In the genomic region with DNA sequence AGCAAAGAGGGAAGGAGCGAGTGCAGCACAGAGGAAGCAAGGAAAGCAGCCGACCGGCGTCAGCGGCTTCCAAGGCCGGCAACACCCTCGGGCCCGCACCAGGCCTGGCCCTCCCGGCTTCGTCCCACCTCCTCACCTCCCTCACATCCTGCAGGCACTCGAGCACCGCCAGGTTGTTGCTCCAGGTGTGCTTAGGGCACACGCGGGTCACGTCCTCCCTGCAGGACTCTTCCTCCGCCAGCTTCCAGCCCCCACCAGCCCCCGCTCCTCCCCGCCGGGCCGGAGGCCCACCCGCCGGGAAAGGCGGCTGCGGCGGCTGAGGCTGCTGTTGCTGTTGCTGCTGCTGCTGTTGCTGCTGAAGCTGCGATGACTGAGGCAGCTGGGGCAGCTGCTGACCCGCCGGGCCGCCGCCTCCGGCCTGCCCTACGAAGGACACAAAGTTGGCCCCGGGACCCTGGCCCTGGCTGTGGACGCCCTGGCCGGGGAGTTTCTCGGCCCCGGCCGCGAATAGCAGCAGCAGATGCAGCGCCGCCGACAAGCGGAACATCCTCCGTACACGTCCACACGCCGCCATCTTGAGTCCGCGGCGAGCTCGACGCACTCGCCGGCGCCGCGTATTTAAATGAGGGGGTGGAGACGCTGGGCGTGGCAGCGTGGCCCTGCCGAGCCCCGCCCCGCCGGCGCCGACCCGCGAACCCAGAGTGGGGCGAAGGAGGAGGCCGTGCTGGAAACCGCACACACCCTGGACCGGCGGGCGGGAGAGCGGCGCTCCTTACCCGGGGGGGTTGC, we compare ENCODE assay signal across 8 cellular contexts. TPM values are rescaled to one million over a fixed set of nuclear protein-coding genes. Genes with fewer than 3 reads are reported as not detected.
DNase-seq lines count a peak whose midpoint lies in the region; ATAC-seq and TF ChIP-seq lines count a peak whose summit lies in the region.

A gene (minus strand): TSS at position 594 of the 789 bp plus-strand sequence. CDS start 20 bp downstream, at position 574.

- H3K9ac ChIP-seq in endodermal cell (ENCODE audit: extremely low read depth, low read length, poor library complexity, severe bottlenecking): peak within 1 kb of the TSS; percentile 90

- H3K27ac Mint-ChIP-seq in endodermal cell (peak within 1 kb of the TSS; percentile 93), mesothelial cell of epicardium (peak within 1 kb of the TSS; percentile 98)

- H3K27ac ChIP-seq in endodermal cell (ENCODE audit: low read depth, low read length): peak within 1 kb of the TSS; percentile 96

- H3K36me3 ChIP-seq in endodermal cell (ENCODE audit: control insufficient read depth, insufficient read depth, low read length): no peaks in the 10 kb centered on the region

- H3K36me3 Mint-ChIP-seq in endodermal cell (ENCODE audit: low read depth): peaks cover 2% of the 10 kb centered on the region
- H3K36me3 Mint-ChIP-seq in mesothelial cell of epicardium: no peaks in the 10 kb centered on the region

- peak within 1 kb of the TSS; percentile 97 for H3K4me3 ChIP-seq in endodermal cell (ENCODE audit: low read length)

- 0% methylated on average over 29 to 77 of the region's 77 CpGs for WGBS in endodermal cell (ENCODE audit: insufficient coverage in 1 of 2, insufficient read length in 1 of 2), 2 experiments

- DNase-seq in CMK (ENCODE audit: low read depth) (peak; percentile 72), HPDE6-E6E7 (ENCODE audit: extremely low spot score) (peak; percentile 85), NOMO-1 treated with dmso at 0.1 percent for 144 hours (lab: John Stamatoyannopoulos, UW; ENCODE audit: unreplicated experiment) (peak; percentile 85), endodermal cell (peak; percentile 94), mesothelial cell of epicardium (ENCODE audit: low spot score in 2 of 2, unreplicated experiment in 2 of 2) (peak; percentile 86 to 90)
- peak; percentile 64 for DNase-seq in activated CD8-positive, alpha-beta memory T cell treated with anti-CD3 and anti-CD28 coated beads, Interleukin-2, amount 50 U/mL, for 24 hours (ENCODE audit: extremely low read depth)
- peak; percentile 73 to 81 for DNase-seq in stimulated activated CD8-positive, alpha-beta memory T cell treated with anti-CD3 and anti-CD28 coated beads, Interleukin-15, amount 100 ng/mL, for 4 hours (ENCODE audit: low read depth in 2 of 2)

- peaks cover 7% of the 10 kb centered on the region for H3K27me3 Mint-ChIP-seq in endodermal cell (ENCODE audit: insufficient read depth)
- no peaks in the 10 kb centered on the region for H3K27me3 Mint-ChIP-seq in mesothelial cell of epicardium (ENCODE audit: low read depth)

- H3K9me3 Mint-ChIP-seq in endodermal cell: peaks cover 6% of the 10 kb centered on the region
- H3K9me3 Mint-ChIP-seq in mesothelial cell of epicardium: no peaks in the 10 kb centered on the region

- no peaks in the 10 kb centered on the region for H3K27me3 ChIP-seq in endodermal cell (ENCODE audit: control insufficient read depth, insufficient read depth, low read length, poor library complexity, severe bottlenecking)

- H3K4me1 Mint-ChIP-seq in endodermal cell: peaks cover 37% of the 10 kb centered on the region
- peaks cover 38% of the 10 kb centered on the region for H3K4me1 Mint-ChIP-seq in mesothelial cell of epicardium

- peaks cover 8% of the 10 kb centered on the region for H3K4me1 ChIP-seq in endodermal cell (ENCODE audit: control insufficient read depth, insufficient read depth, low read length)

- ATAC-seq in GM19467 (IDR thresholded peaks at IDR 0.05; ENCODE audit: unreplicated experiment): peak; percentile 93

- H3K9me3 ChIP-seq in endodermal cell (ENCODE audit: control insufficient read depth, low read length): no peaks in the 10 kb centered on the region

- no peak for TF ChIP-seq CTCF in endodermal cell (conservative IDR thresholded peaks at IDR 0.05)
- no peak for TF ChIP-seq CTCF in mesothelial cell of epicardium (IDR thresholded peaks at IDR 0.05; ENCODE audit: unreplicated experiment)

- H3K4me3 Mint-ChIP-seq in endodermal cell (peak within 1 kb of the TSS; percentile 83), mesothelial cell of epicardium (peak within 1 kb of the TSS; percentile 87)

RNA-seq across cellular contexts. Expression of the gene that starts here (rescaled TPM):
- total RNA-seq in endodermal cell (100 to 1,000 TPM; 120 to 136 TPM), mesothelial cell of epicardium (186 to 193 TPM (median 190 TPM) in 3 replicates)
- polyA plus RNA-seq in endodermal cell (2013, experiment 1 of 2): 94.6 TPM
- polyA plus RNA-seq in endodermal cell (2013, experiment 2 of 2): 93.6 TPM

Comparison
In these comparisons a context has a peak if more than half of its experiments do, and no peak if none do; other contexts are left out.
1. Peak in every context shown above with its lines: DNase-seq, ATAC-seq, H3K4me3 ChIP-seq and H3K27ac ChIP-seq.